In the genomic region with DNA sequence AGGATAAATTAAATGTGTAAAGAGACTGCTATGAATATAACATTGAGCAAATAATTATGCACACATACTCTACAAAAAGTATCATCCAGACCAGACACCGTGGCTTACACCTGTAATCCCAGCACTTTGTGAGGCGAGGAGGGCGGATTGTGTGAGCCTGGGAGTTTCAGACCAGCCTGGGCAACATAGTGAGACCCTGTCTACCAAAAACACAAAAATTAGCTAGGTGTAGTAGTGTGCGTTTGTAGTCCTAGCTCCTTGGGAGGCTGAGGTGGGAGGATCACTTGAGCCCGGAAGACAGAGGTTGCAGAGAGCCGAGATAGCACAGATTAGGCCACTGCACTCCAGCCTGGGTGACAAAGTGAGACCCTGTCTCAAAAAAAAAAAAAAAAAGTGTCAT, we compare ENCODE assay signal across 27 cellular contexts. TPM values are rescaled to one million over a fixed set of nuclear protein-coding genes. Genes with fewer than 3 reads are reported as not detected.
DNase-seq lines count a peak whose midpoint lies in the region; ATAC-seq and TF ChIP-seq lines count a peak whose summit lies in the region.
"Had no signal": no experiment of that assay in that cellular context is flagged by ENCODE, and none has a peak within 500 bp of the region (broad histone marks: within the 10 kb centered on the region; RNA-seq: fewer than 3 reads in every experiment).

No MANE protein-coding gene starts in this region.

- no peaks in the 10 kb centered on the region for H3K27me3 ChIP-seq in gastrocnemius medialis
- H3K27me3 ChIP-seq: ascending aorta, tibial artery had no signal

- H3K4me1 ChIP-seq in gastrocnemius medialis = peaks cover 33 to 40% of the 10 kb centered on the region in 2 donors

- peak overlapping the region; percentile 24 to 96 (median 52) for H3K27ac ChIP-seq in gastrocnemius medialis
- H3K27ac ChIP-seq: 22Rv1, ascending aorta, KMS-11, tibial artery, WERI-Rb-1 had no signal

- no peak for TF ChIP-seq POLR2A in gastrocnemius medialis (IDR thresholded peaks at IDR 0.05)

- peak overlapping the region in 1 of 4 donors; percentile 22 for H3K4me3 ChIP-seq in gastrocnemius medialis
- H3K4me3 ChIP-seq: ascending aorta, GM23338, tibial artery had no signal

- no peaks in the 10 kb centered on the region for H3K9me3 Mint-ChIP-seq in activated CD4-positive, alpha-beta T cell treated with anti-CD3 and anti-CD28 coated beads, Interleukin-2, amount 10 ng/mL, durations not matched to agents 24 days and 14 days
- H3K9me3 Mint-ChIP-seq in activated naive CD8-positive, alpha-beta T cell treated with anti-CD3 and anti-CD28 coated beads, Interleukin-2, amount 50 U/mL, for 24 hours = no peaks in the 10 kb centered on the region
- H3K9me3 Mint-ChIP-seq: dendritic cell treated with granulocyte-macrophage colony-stimulating factor and Interleukin-4, amounts not matched to agents 40 ng/mL and 50 ng/mL, for 4 days; GM23338; mesothelial cell of epicardium; natural killer cell had no signal

- no peaks in the 10 kb centered on the region for H3K9me3 ChIP-seq in gastrocnemius medialis
- H3K9me3 ChIP-seq: ascending aorta, tibial artery had no signal

- peaks cover 31% of the 10 kb centered on the region for H3K36me3 Mint-ChIP-seq in activated CD4-positive, alpha-beta T cell treated with anti-CD3 and anti-CD28 coated beads, Interleukin-2, amount 10 ng/mL, durations not matched to agents 24 days and 14 days (ENCODE audit: low read depth)
- peaks cover 27% of the 10 kb centered on the region for H3K36me3 Mint-ChIP-seq in activated naive CD8-positive, alpha-beta T cell treated with anti-CD3 and anti-CD28 coated beads, Interleukin-2, amount 50 U/mL, for 24 hours (ENCODE audit: low read depth)
- H3K36me3 Mint-ChIP-seq: mesothelial cell of epicardium, natural killer cell had no signal

- DNase-seq in activated CD4-positive, alpha-beta T cell treated with anti-CD3 and anti-CD28 coated beads, Interleukin-2, amount 10 ng/mL, durations not matched to agents 24 days and 14 days = peak; percentile 58
- DNase-seq in activated CD4-positive, alpha-beta T cell treated with anti-CD3 and anti-CD28 coated beads, Interleukin-2, amount 50 U/mL, for 1 hour = no peak
- DNase-seq in NCI-H69 (lab: John Stamatoyannopoulos, UW) (peak; percentile 15), gastrocnemius medialis (no peak)
- no peak for DNase-seq in activated naive CD8-positive, alpha-beta T cell treated with anti-CD3 and anti-CD28 coated beads, Interleukin-2, amount 50 U/mL, for 24 hours
- DNase-seq: activated CD4-positive, alpha-beta T cell treated with anti-CD3 and anti-CD28 coated beads, Interleukin-2, amount 50 U/mL, for 48 hours; activated T-cell treated with anti-CD3 and anti-CD28 coated beads for 4 hours; caudate nucleus; left ventricle myocardium superior; MV-4-11; natural killer cell; NCI-H1694 treated with DMSO at 0.1 percent for 48 hours; NCI-H526 treated with DMSO at 0.1 percent for 48 hours; stimulated activated CD4-positive, alpha-beta T cell treated with anti-CD3 and anti-CD28 coated beads, Interleukin-2, amount 100 ng/mL, for 48 hours; stimulated activated naive CD4-positive, alpha-beta T cell; tibial artery; WERI-Rb-1 had no signal

- ATAC-seq in activated naive CD8-positive, alpha-beta T cell treated with anti-CD3 and anti-CD28 coated beads, Interleukin-2, amount 50 U/mL, for 24 hours = no peak
- ATAC-seq in gastrocnemius medialis = no peak
- ATAC-seq in GM21447 (IDR thresholded peaks at IDR 0.05; ENCODE audit: unreplicated experiment) = no peak
- ATAC-seq in GM21717 (IDR thresholded peaks at IDR 0.05; ENCODE audit: unreplicated experiment) = no peak
- no peak for ATAC-seq in HG02610 (IDR thresholded peaks at IDR 0.05; ENCODE audit: unreplicated experiment)
- ATAC-seq: GM23338, left ventricle myocardium superior, natural killer cell, SK-N-SH treated with all-trans-retinoic acid at 6 μM for 48 hours had no signal

- no peak overlapping the region for H3K4me3 Mint-ChIP-seq in activated CD4-positive, alpha-beta T cell treated with anti-CD3 and anti-CD28 coated beads, Interleukin-2, amount 10 ng/mL, durations not matched to agents 24 days and 14 days
- no peak overlapping the region for H3K4me3 Mint-ChIP-seq in activated naive CD8-positive, alpha-beta T cell treated with anti-CD3 and anti-CD28 coated beads, Interleukin-2, amount 50 U/mL, for 24 hours
- H3K4me3 Mint-ChIP-seq: dendritic cell treated with granulocyte-macrophage colony-stimulating factor and Interleukin-4, amounts not matched to agents 40 ng/mL and 50 ng/mL, for 4 days; GM23338; mesothelial cell of epicardium had no signal

- H3K36me3 ChIP-seq in gastrocnemius medialis = no peaks in the 10 kb centered on the region
- H3K36me3 ChIP-seq: ascending aorta, WERI-Rb-1 had no signal

- H3K27me3 Mint-ChIP-seq in activated CD4-positive, alpha-beta T cell treated with anti-CD3 and anti-CD28 coated beads, Interleukin-2, amount 10 ng/mL, durations not matched to agents 24 days and 14 days = no peaks in the 10 kb centered on the region
- no peaks in the 10 kb centered on the region for H3K27me3 Mint-ChIP-seq in activated naive CD8-positive, alpha-beta T cell treated with anti-CD3 and anti-CD28 coated beads, Interleukin-2, amount 50 U/mL, for 24 hours
- H3K27me3 Mint-ChIP-seq: dendritic cell treated with granulocyte-macrophage colony-stimulating factor and Interleukin-4, amounts not matched to agents 40 ng/mL and 50 ng/mL, for 4 days had no signal

- H3K4me1 Mint-ChIP-seq in activated CD4-positive, alpha-beta T cell treated with anti-CD3 and anti-CD28 coated beads, Interleukin-2, amount 10 ng/mL, durations not matched to agents 24 days and 14 days = peaks cover 46% of the 10 kb centered on the region
- peaks cover 61% of the 10 kb centered on the region for H3K4me1 Mint-ChIP-seq in activated naive CD8-positive, alpha-beta T cell treated with anti-CD3 and anti-CD28 coated beads, Interleukin-2, amount 50 U/mL, for 24 hours

- intact Hi-C loops in activated CD4-positive, alpha-beta T cell treated with anti-CD3 and anti-CD28 coated beads, Interleukin-2, amount 10 ng/mL, durations not matched to agents 24 days and 14 days (cut with micrococcal nuclease) = loop anchor here (5.0 kb wide), 2 partner anchors 376 to 536 kb away; partner anchors contain the start of genes FNIP1 and RAPGEF6
- intact Hi-C loops in gastrocnemius medialis (cut with DNase I; ENCODE audit: low total_unique reads) = loop anchor here (10.0 kb wide), 1 partner anchor 153 kb away; no protein-coding TSS in a partner anchor

- TF ChIP-seq CTCF in gastrocnemius medialis (IDR thresholded peaks at IDR 0.05 in 4 of 5, conservative IDR thresholded peaks at IDR 0.05 in 1 of 5) = no peak

- H3K27ac Mint-ChIP-seq in activated CD4-positive, alpha-beta T cell treated with anti-CD3 and anti-CD28 coated beads, Interleukin-2, amount 10 ng/mL, durations not matched to agents 24 days and 14 days = peak overlapping the region; percentile 41
- peak overlapping the region; percentile 56 for H3K27ac Mint-ChIP-seq in activated naive CD8-positive, alpha-beta T cell treated with anti-CD3 and anti-CD28 coated beads, Interleukin-2, amount 50 U/mL, for 24 hours
- H3K27ac Mint-ChIP-seq: dendritic cell treated with granulocyte-macrophage colony-stimulating factor and Interleukin-4, amounts not matched to agents 40 ng/mL and 50 ng/mL, for 4 days; GM23338; mesothelial cell of epicardium had no signal

- in situ Hi-C loops in gastrocnemius medialis (cut with MboI; ENCODE audit: low sequenced_read_pairs in 4 of 4) = loop anchor here in 1 of 4 donors (5.0 kb wide), 1 partner anchor 94 kb away; the partner anchor contains the start of gene HINT1

RNA-seq across cellular contexts. Expression of gene CDC42SE2, which starts 2.4 kb away (rescaled TPM):
- 96.2 and 99.0 TPM in 2 replicates for total RNA-seq in activated CD4-positive, alpha-beta T cell treated with anti-CD3 and anti-CD28 coated beads, Interleukin-2, amount 10 ng/mL, durations not matched to agents 24 days and 14 days
- total RNA-seq in gastrocnemius medialis = 10 to 100 TPM; 23.9 to 29.6 (median 26.4) TPM

Comparison
In these comparisons a context has a peak if more than half of its experiments do, and no peak if none do; other contexts are left out.
1. DNase-seq: peak in activated CD4-positive, alpha-beta T cell treated with anti-CD3 and anti-CD28 coated beads, Interleukin-2, amount 10 ng/mL, durations not matched to agents 24 days and 14 days (single experiment) and NCI-H69 (single experiment); none in activated CD4-positive, alpha-beta T cell treated with anti-CD3 and anti-CD28 coated beads, Interleukin-2, amount 50 U/mL, for 1 hour (single experiment), activated naive CD8-positive, alpha-beta T cell treated with anti-CD3 and anti-CD28 coated beads, Interleukin-2, amount 50 U/mL, for 24 hours (single experiment) and gastrocnemius medialis (0 of 2).